ENCODE assay signal across 20 cellular contexts in genomic region chr21:31518580-31518979, GRCh38.
"Had no signal": no experiment of that assay in that cellular context is flagged by ENCODE, and none has a peak within 500 bp of the region (broad histone marks: within the 10 kb centered on the region; RNA-seq: fewer than 3 reads in every experiment).

No MANE protein-coding gene starts in this region.

- DNase-seq: IMR-90, Karpas-422, KG1, MM.1S, NCI-H1092 treated with DMSO at 0.1 percent for 48 hours, NCI-H1436, NCI-H187, NCI-H2029, NCI-H2081 treated with DMSO at 0.1 percent for 48 hours, NCI-H2171, NCI-H226, NCI-H446, NCI-H510A, NCI-H524 treated with DMSO at 0.1 percent for 48 hours, NCI-H69, NCI-H774, PC-3, SHP77 had no signal

- FAIRE-seq: HepG2 had no signal

- H3K27ac ChIP-seq: RWPE1 had no signal
